In genomic region chr15:81530271-81530670, GRCh38 we compare ENCODE assay signal across 16 cellular contexts.
"Had no signal": no experiment of that assay in that cellular context is flagged by ENCODE, and none has a peak within 500 bp of the region (broad histone marks: within the 10 kb centered on the region; RNA-seq: fewer than 3 reads in every experiment).

No MANE protein-coding gene starts in this region.

- FAIRE-seq: endometrium, frontal cortex had no signal

- ATAC-seq: activated naive CD8-positive, alpha-beta T cell treated with anti-CD3 and anti-CD28 coated beads, Interleukin-2, amount 50 U/mL, for 24 hours; naive thymus-derived CD4-positive, alpha-beta T cell; stimulated activated naive CD8-positive, alpha-beta T cell treated with anti-CD3 and anti-CD28 coated beads, Interleukin-15, amount 100 ng/mL, for 72 hours had no signal

- H3K36me3 ChIP-seq: ascending aorta, heart right ventricle, prostate gland had no signal

- H3K36me3 Mint-ChIP-seq: naive thymus-derived CD4-positive, alpha-beta T cell had no signal

- H3K4me3 Mint-ChIP-seq: activated CD4-positive, alpha-beta memory T cell treated with anti-CD3 and anti-CD28 coated beads, Interleukin-2, amount 10 ng/mL, durations not matched to agents 7 days and 5 days; activated naive CD8-positive, alpha-beta T cell treated with anti-CD3 and anti-CD28 coated beads, Interleukin-2, amount 50 U/mL, for 24 hours; naive thymus-derived CD4-positive, alpha-beta T cell; stimulated activated naive CD8-positive, alpha-beta T cell treated with anti-CD3 and anti-CD28 coated beads, Interleukin-15, amount 100 ng/mL, for 72 hours had no signal

- H3K27ac ChIP-seq: ascending aorta, dorsolateral prefrontal cortex, heart right ventricle, prostate gland, testis had no signal

- H3K27me3 ChIP-seq: ascending aorta, heart right ventricle, testis had no signal

- H3K9me3 ChIP-seq: ascending aorta, heart right ventricle, prostate gland, testis had no signal

- H3K4me1 Mint-ChIP-seq: activated CD4-positive, alpha-beta memory T cell treated with anti-CD3 and anti-CD28 coated beads, Interleukin-2, amount 10 ng/mL, durations not matched to agents 7 days and 5 days; activated naive CD8-positive, alpha-beta T cell treated with anti-CD3 and anti-CD28 coated beads, Interleukin-2, amount 50 U/mL, for 24 hours; naive thymus-derived CD4-positive, alpha-beta T cell; stimulated activated naive CD8-positive, alpha-beta T cell treated with anti-CD3 and anti-CD28 coated beads, Interleukin-15, amount 100 ng/mL, for 72 hours had no signal

- H3K27ac Mint-ChIP-seq: activated CD4-positive, alpha-beta memory T cell treated with anti-CD3 and anti-CD28 coated beads, Interleukin-2, amount 10 ng/mL, durations not matched to agents 7 days and 5 days; activated naive CD8-positive, alpha-beta T cell treated with anti-CD3 and anti-CD28 coated beads, Interleukin-2, amount 50 U/mL, for 24 hours; naive thymus-derived CD4-positive, alpha-beta T cell had no signal

- H3K4me3 ChIP-seq: ascending aorta, dorsolateral prefrontal cortex, heart right ventricle, prostate gland, testis had no signal

- H3K9me3 Mint-ChIP-seq: activated CD4-positive, alpha-beta memory T cell treated with anti-CD3 and anti-CD28 coated beads, Interleukin-2, amount 10 ng/mL, durations not matched to agents 7 days and 5 days; activated naive CD8-positive, alpha-beta T cell treated with anti-CD3 and anti-CD28 coated beads, Interleukin-2, amount 50 U/mL, for 24 hours; stimulated activated naive CD8-positive, alpha-beta T cell treated with anti-CD3 and anti-CD28 coated beads, Interleukin-15, amount 100 ng/mL, for 72 hours had no signal

- H3K4me1 ChIP-seq: prostate gland, testis had no signal

- DNase-seq: activated CD4-positive, alpha-beta memory T cell treated with anti-CD3 and anti-CD28 coated beads, Interleukin-2, amount 10 ng/mL, durations not matched to agents 7 days and 5 days; activated naive CD8-positive, alpha-beta T cell treated with anti-CD3 and anti-CD28 coated beads, Interleukin-2, amount 50 U/mL, for 24 hours; activated T-cell treated with anti-CD3 and anti-CD28 coated beads, Interleukin-2, amount 50 U/mL, for 48 hours; dorsolateral prefrontal cortex; heart right ventricle; kidney glomerular epithelial cell; naive thymus-derived CD4-positive, alpha-beta T cell; stimulated activated CD4-positive, alpha-beta T cell treated with anti-CD3 and anti-CD28 coated beads, Interleukin-4, amount 100 ng/mL, for 4 hours; stimulated activated naive CD8-positive, alpha-beta T cell treated with anti-CD3 and anti-CD28 coated beads, Interleukin-15, amount 100 ng/mL, for 72 hours; SW 1271; T-helper 9 cell; testis had no signal
